ENCODE assay signal across 3 cellular contexts in the genomic region with DNA sequence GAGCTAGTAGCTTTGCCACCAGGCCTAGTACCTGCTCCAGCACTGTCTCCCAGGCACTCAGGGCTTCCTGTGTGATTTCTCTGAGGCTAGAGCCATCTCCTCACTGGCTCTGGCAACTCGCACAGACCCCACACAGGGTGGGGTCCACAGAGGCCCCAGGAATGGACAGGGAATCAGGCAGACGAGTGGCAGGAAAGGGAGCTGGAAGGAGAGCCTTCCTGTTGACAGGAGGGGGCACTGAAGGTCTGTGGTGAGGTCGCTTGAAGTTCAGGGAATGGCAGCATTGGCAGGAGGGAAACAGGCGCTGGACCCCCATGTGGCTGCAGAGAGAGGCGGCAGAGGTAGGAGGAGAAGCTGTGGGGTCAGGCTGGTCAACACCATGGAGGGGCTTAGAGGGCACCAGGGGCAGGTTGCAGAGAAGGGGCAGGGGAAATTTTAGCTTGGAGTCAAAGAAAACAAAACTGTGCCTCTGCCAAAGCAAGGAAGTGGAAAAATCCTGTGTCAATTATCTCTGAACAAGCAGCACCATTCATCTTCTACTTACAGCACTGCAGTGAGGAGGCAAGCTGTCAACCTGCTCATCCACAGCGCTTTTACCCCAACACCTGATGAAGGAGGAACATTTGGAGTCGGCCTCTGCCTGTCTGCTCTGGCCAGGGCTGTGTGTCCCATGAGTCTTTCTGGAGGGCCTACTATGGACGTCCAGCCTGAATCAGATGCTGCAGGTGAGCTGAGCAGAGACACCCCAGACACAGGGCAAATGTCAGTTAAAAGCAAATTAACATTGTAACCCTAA.
TF ChIP-seq lines count a peak whose summit lies in the region.

No MANE protein-coding gene starts in this region.

TF ChIP-seq in GM23338, 12 proteins besides CTCF, POLR2A, EP300 and RAD21 (continues in another document):
- TF ChIP-seq ZNF114 (CRISPR knock-in tag; IDR thresholded peaks at IDR 0.05) (no peak), STAT1 (IDR thresholded peaks at IDR 0.05; ENCODE audit: unreplicated experiment) (no peak), NANOG (IDR thresholded peaks at IDR 0.05; ENCODE audit: borderline replicate concordance) (no peak), POLR2AphosphoS5 (IDR thresholded peaks at IDR 0.05; ENCODE audit: low read depth) (no peak), ZNF331 (CRISPR knock-in tag; IDR thresholded peaks at IDR 0.05; ENCODE audit: low read depth) (no peak)
- TF ChIP-seq, protein P1, sequence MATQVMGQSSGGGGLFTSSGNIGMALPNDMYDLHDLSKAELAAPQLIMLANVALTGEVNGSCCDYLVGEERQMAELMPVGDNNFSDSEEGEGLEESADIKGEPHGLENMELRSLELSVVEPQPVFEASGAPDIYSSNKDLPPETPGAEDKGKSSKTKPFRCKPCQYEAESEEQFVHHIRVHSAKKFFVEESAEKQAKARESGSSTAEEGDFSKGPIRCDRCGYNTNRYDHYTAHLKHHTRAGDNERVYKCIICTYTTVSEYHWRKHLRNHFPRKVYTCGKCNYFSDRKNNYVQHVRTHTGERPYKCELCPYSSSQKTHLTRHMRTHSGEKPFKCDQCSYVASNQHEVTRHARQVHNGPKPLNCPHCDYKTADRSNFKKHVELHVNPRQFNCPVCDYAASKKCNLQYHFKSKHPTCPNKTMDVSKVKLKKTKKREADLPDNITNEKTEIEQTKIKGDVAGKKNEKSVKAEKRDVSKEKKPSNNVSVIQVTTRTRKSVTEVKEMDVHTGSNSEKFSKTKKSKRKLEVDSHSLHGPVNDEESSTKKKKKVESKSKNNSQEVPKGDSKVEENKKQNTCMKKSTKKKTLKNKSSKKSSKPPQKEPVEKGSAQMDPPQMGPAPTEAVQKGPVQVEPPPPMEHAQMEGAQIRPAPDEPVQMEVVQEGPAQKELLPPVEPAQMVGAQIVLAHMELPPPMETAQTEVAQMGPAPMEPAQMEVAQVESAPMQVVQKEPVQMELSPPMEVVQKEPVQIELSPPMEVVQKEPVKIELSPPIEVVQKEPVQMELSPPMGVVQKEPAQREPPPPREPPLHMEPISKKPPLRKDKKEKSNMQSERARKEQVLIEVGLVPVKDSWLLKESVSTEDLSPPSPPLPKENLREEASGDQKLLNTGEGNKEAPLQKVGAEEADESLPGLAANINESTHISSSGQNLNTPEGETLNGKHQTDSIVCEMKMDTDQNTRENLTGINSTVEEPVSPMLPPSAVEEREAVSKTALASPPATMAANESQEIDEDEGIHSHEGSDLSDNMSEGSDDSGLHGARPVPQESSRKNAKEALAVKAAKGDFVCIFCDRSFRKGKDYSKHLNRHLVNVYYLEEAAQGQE (IDR thresholded peaks at IDR 0.05; ENCODE audit: unreplicated experiment) = no peak

TF ChIP-seq in HEK293, 187 proteins besides CTCF, POLR2A, EP300 and RAD21:
- TF ChIP-seq ZNF335 (tag by site-specific recombination; conservative IDR thresholded peaks at IDR 0.05) (no peak), ZNF654 (tag by site-specific recombination; IDR thresholded peaks at IDR 0.05; ENCODE audit: low read depth) (peak; percentile 10; the same call in 1 of the 2 replicates)

TF ChIP-seq in H1, 55 proteins besides CTCF, POLR2A, EP300 and RAD21:
- TF ChIP-seq, protein P2, sequence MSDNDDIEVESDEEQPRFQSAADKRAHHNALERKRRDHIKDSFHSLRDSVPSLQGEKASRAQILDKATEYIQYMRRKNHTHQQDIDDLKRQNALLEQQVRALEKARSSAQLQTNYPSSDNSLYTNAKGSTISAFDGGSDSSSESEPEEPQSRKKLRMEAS (IDR thresholded peaks at IDR 0.05) = peak; percentile 13; the same call in 1 of the 2 replicates
- TF ChIP-seq JUND (IDR thresholded peaks at IDR 0.05; ENCODE audit: low read length) = no peak
- TF ChIP-seq CTBP2 (IDR thresholded peaks at IDR 0.05; ENCODE audit: borderline replicate concordance, insufficient read depth, insufficient read length, low read length) = no peak
